19 cellular contexts compared by ENCODE assay signal in genomic region chr22:42796081-42796480, GRCh38.
DNase-seq lines count a peak whose midpoint lies in the region; ATAC-seq and TF ChIP-seq lines count a peak whose summit lies in the region.
"Had no signal": no experiment of that assay in that cellular context is flagged by ENCODE, and none has a peak within 500 bp of the region (broad histone marks: within the 10 kb centered on the region; RNA-seq: fewer than 3 reads in every experiment).

No MANE protein-coding gene starts in this region.

- H3K9me3 Mint-ChIP-seq in natural killer cell, result no peaks in the 10 kb centered on the region
- no peaks in the 10 kb centered on the region for H3K9me3 Mint-ChIP-seq in natural killer cell treated with Interleukin-12 subunit alpha and Interleukin-12 subunit beta and Interleukin-15 and Interleukin-18, amount 100 ng/mL, for 72 hours
- no peaks in the 10 kb centered on the region for H3K9me3 Mint-ChIP-seq in endodermal cell
- H3K9me3 Mint-ChIP-seq: CD4-positive, alpha-beta T cell; H9; HFFc6 had no signal

- no peak overlapping the region for H3K14ac ChIP-seq in neuronal stem cell (ENCODE audit: low read length)

- H2BK5ac ChIP-seq in neuronal stem cell (ENCODE audit: low read length), result no peak overlapping the region

- H3K36me3 ChIP-seq in endodermal cell (ENCODE audit: control insufficient read depth, insufficient read depth, low read length) (peaks cover 15% of the 10 kb centered on the region), neuronal stem cell (replicated peaks in 1 of 2; ENCODE audit: control insufficient read depth in 2 of 2, insufficient read depth in 2 of 2, low read length in 2 of 2) (peaks cover 5 to 45% of the 10 kb centered on the region in 2 donors), upper lobe of right lung (peaks cover 42% of the 10 kb centered on the region), upper lobe of left lung (peaks cover 0 to 65% (median 36%) of the 10 kb centered on the region in 4 donors)

- H2BK15ac ChIP-seq in neuronal stem cell (ENCODE audit: low read length), result no peak overlapping the region

- H3K4me1 Mint-ChIP-seq in natural killer cell (peaks cover 31 to 38% of the 10 kb centered on the region in 2 donors), endodermal cell (peaks cover 6% of the 10 kb centered on the region)
- peaks cover 25 to 31% of the 10 kb centered on the region in 2 donors for H3K4me1 Mint-ChIP-seq in natural killer cell treated with Interleukin-12 subunit alpha and Interleukin-12 subunit beta and Interleukin-15 and Interleukin-18, amount 100 ng/mL, for 72 hours (ENCODE audit: low read depth in 2 of 2)
- H3K4me1 Mint-ChIP-seq: B cell had no signal

- no peak overlapping the region for H2AK5ac ChIP-seq in neuronal stem cell (ENCODE audit: low read depth, low read length)

- no peak for TF ChIP-seq EP300 in upper lobe of left lung (IDR thresholded peaks at IDR 0.05)

- H3K27ac ChIP-seq in endodermal cell (ENCODE audit: low read depth, low read length) (no peak overlapping the region), neuronal stem cell (replicated peaks; ENCODE audit: low read length) (no peak overlapping the region), upper lobe of right lung (no peak overlapping the region), upper lobe of left lung (peak overlapping the region in 2 of 4 donors; percentile 37 to 74)

- no peak overlapping the region for H2AFZ ChIP-seq in neuronal stem cell (ENCODE audit: low read length)

- peak overlapping the region; percentile 68 to 79 for H3K27ac Mint-ChIP-seq in natural killer cell
- H3K27ac Mint-ChIP-seq in natural killer cell treated with Interleukin-12 subunit alpha and Interleukin-12 subunit beta and Interleukin-15 and Interleukin-18, amount 100 ng/mL, for 72 hours, result no peak overlapping the region
- no peak overlapping the region for H3K27ac Mint-ChIP-seq in endodermal cell
- H3K27ac Mint-ChIP-seq: B cell; CD4-positive, alpha-beta T cell; HFFc6 had no signal

- H3K9me3 ChIP-seq in endodermal cell (ENCODE audit: control insufficient read depth, low read length) (no peaks in the 10 kb centered on the region), neuronal stem cell (replicated peaks in 1 of 2; ENCODE audit: control insufficient read depth in 2 of 2, insufficient read depth in 1 of 2, low read depth in 1 of 2, low read length in 2 of 2) (no peaks in the 10 kb centered on the region), upper lobe of right lung (no peaks in the 10 kb centered on the region), upper lobe of left lung (no peaks in the 10 kb centered on the region)

- no peak overlapping the region for H3K4ac ChIP-seq in neuronal stem cell (ENCODE audit: low read length)

- H3K23ac ChIP-seq in neuronal stem cell (ENCODE audit: low read depth, low read length, poor library complexity), result no peak overlapping the region

- TF ChIP-seq CTCF in natural killer cell (IDR thresholded peaks at IDR 0.05) (no peak), endodermal cell (conservative IDR thresholded peaks at IDR 0.05) (no peak), upper lobe of right lung (IDR thresholded peaks at IDR 0.05) (no peak), upper lobe of left lung (IDR thresholded peaks at IDR 0.05) (no peak)

- H3K27me3 Mint-ChIP-seq in natural killer cell (ENCODE audit: low read depth in 2 of 2), result no peaks in the 10 kb centered on the region
- no peaks in the 10 kb centered on the region for H3K27me3 Mint-ChIP-seq in natural killer cell treated with Interleukin-12 subunit alpha and Interleukin-12 subunit beta and Interleukin-15 and Interleukin-18, amount 100 ng/mL, for 72 hours
- H3K27me3 Mint-ChIP-seq in endodermal cell (ENCODE audit: insufficient read depth), result no peaks in the 10 kb centered on the region
- H3K27me3 Mint-ChIP-seq: B cell; CD4-positive, alpha-beta T cell had no signal

- H3K4me3 Mint-ChIP-seq in natural killer cell, result no peak overlapping the region
- no peak overlapping the region for H3K4me3 Mint-ChIP-seq in natural killer cell treated with Interleukin-12 subunit alpha and Interleukin-12 subunit beta and Interleukin-15 and Interleukin-18, amount 100 ng/mL, for 72 hours
- H3K4me3 Mint-ChIP-seq in endodermal cell, result no peak overlapping the region
- H3K4me3 Mint-ChIP-seq: B cell; CD4-positive, alpha-beta T cell; H9; HFFc6 had no signal

- no peak overlapping the region for H4K8ac ChIP-seq in neuronal stem cell (ENCODE audit: low read depth, low read length)

- H3K27me3 ChIP-seq in endodermal cell (ENCODE audit: control insufficient read depth, insufficient read depth, low read length, poor library complexity, severe bottlenecking) (no peaks in the 10 kb centered on the region), neuronal stem cell (ENCODE audit: control insufficient read depth in 3 of 3, insufficient read depth in 3 of 3, low read depth in 1 of 3, low read length in 3 of 3) (no peaks in the 10 kb centered on the region), upper lobe of right lung (no peaks in the 10 kb centered on the region), upper lobe of left lung (no peaks in the 10 kb centered on the region)

- H3K36me3 Mint-ChIP-seq in natural killer cell (peaks cover 8% of the 10 kb centered on the region), endodermal cell (ENCODE audit: low read depth) (peaks cover 9% of the 10 kb centered on the region)
- H3K36me3 Mint-ChIP-seq in natural killer cell treated with Interleukin-12 subunit alpha and Interleukin-12 subunit beta and Interleukin-15 and Interleukin-18, amount 100 ng/mL, for 72 hours, result peaks cover 9% of the 10 kb centered on the region

- DNase-seq in natural killer cell (no peak), endodermal cell (peak; percentile 22), neuronal stem cell (ENCODE audit: low spot score) (no peak), upper lobe of right lung (peak; percentile 40), NCI-H1930 (lab: John Stamatoyannopoulos, UW) (no peak), upper lobe of left lung (no peak)
- DNase-seq in natural killer cell treated with Interleukin-12 subunit alpha and Interleukin-12 subunit beta and Interleukin-15 and Interleukin-18, amount 100 ng/mL, for 72 hours (ENCODE audit: low spot score), result no peak
- DNase-seq: ACHN; C1 segment of cervical spinal cord; Calu3; CD4-positive, alpha-beta T cell; DMS 273 treated with DMSO at 0.1 percent for 48 hours; DMS79; EL; GOT3; H9; HFFc6 had no signal

- no peak overlapping the region for H3K9ac ChIP-seq in endodermal cell (ENCODE audit: extremely low read depth, low read length, poor library complexity, severe bottlenecking)
- H3K9ac ChIP-seq in neuronal stem cell (ENCODE audit: low read depth, low read length, poor library complexity), result peak overlapping the region; percentile 4

- H3K4me1 ChIP-seq in endodermal cell (ENCODE audit: control insufficient read depth, insufficient read depth, low read length) (peaks cover under 1% of the 10 kb centered on the region), neuronal stem cell (ENCODE audit: control insufficient read depth in 2 of 2, insufficient read depth in 1 of 2, low read depth in 1 of 2, low read length in 2 of 2) (peaks cover 0 to 3% of the 10 kb centered on the region in 2 donors), upper lobe of right lung (peaks cover 7% of the 10 kb centered on the region), upper lobe of left lung (peaks cover 3 to 7% (median 4%) of the 10 kb centered on the region in 4 donors)

- 94 to 95% methylated on average over 7 to 12 of the region's 12 CpGs for WGBS in endodermal cell (ENCODE audit: insufficient coverage in 1 of 2, insufficient read length in 1 of 2), 2 experiments
- WGBS in neuronal stem cell (ENCODE audit: extremely low coverage in 2 of 2, insufficient read length in 2 of 2, insufficient replicate concordance in 1 of 2), 2 donors, result 100% methylated on average over 2 of the region's 12 CpGs; no CpG with 5 or more reads in 1 of the 2 donors
- 80 to 85% methylated on average over 12 of the region's 12 CpGs for WGBS in upper lobe of left lung, 2 donors

- no peak overlapping the region for H2BK120ac ChIP-seq in neuronal stem cell (ENCODE audit: low read depth, low read length)

- H3K4me3 ChIP-seq in endodermal cell (ENCODE audit: low read length) (no peak overlapping the region), neuronal stem cell (ENCODE audit: low read length in 2 of 2) (no peak overlapping the region), upper lobe of right lung (no peak overlapping the region), upper lobe of left lung (no peak overlapping the region)

- H4K91ac ChIP-seq in neuronal stem cell (ENCODE audit: low read depth, low read length, poor library complexity), result no peak overlapping the region

- no peak for TF ChIP-seq POLR2A in upper lobe of left lung (IDR thresholded peaks at IDR 0.05)

- H2BK12ac ChIP-seq in neuronal stem cell (ENCODE audit: low read length), result no peak overlapping the region

- no peak overlapping the region for H3K4me2 ChIP-seq in neuronal stem cell (ENCODE audit: insufficient read depth, low read length, poor library complexity, severe bottlenecking)

- intact Hi-C loops in natural killer cell (cut with micrococcal nuclease) (no loop called here), upper lobe of right lung (cut with DNase I) (no loop called here)

- ATAC-seq in natural killer cell (no peak), upper lobe of right lung (no peak), GM21528 (IDR thresholded peaks at IDR 0.05; ENCODE audit: low FRiP score, unreplicated experiment) (no peak), upper lobe of left lung (ENCODE audit: low FRiP score in 2 of 2) (no peak)
- ATAC-seq in natural killer cell treated with Interleukin-12 subunit alpha and Interleukin-12 subunit beta and Interleukin-15 and Interleukin-18, amount 100 ng/mL, for 72 hours, result no peak

- peaks cover 5% of the 10 kb centered on the region for H3K79me1 ChIP-seq in neuronal stem cell (ENCODE audit: low read depth, low read length)

- no peak overlapping the region for H3K18ac ChIP-seq in neuronal stem cell (ENCODE audit: low read length)

Comparison
In these comparisons a context has a peak if more than half of its experiments do, and no peak if none do; other contexts are left out.
1. H3K27ac Mint-ChIP-seq: peak in natural killer cell (2 of 2); none in natural killer cell treated with Interleukin-12 subunit alpha and Interleukin-12 subunit beta and Interleukin-15 and Interleukin-18, amount 100 ng/mL, for 72 hours (0 of 2) and endodermal cell (single experiment).
2. DNase-seq: peak in endodermal cell (single experiment) and upper lobe of right lung (single experiment); none in natural killer cell (single experiment), natural killer cell treated with Interleukin-12 subunit alpha and Interleukin-12 subunit beta and Interleukin-15 and Interleukin-18, amount 100 ng/mL, for 72 hours (single experiment), neuronal stem cell (single experiment), NCI-H1930 (0 of 2) and upper lobe of left lung (0 of 2).